ENCODE assay signal across 9 cellular contexts in the genomic region with DNA sequence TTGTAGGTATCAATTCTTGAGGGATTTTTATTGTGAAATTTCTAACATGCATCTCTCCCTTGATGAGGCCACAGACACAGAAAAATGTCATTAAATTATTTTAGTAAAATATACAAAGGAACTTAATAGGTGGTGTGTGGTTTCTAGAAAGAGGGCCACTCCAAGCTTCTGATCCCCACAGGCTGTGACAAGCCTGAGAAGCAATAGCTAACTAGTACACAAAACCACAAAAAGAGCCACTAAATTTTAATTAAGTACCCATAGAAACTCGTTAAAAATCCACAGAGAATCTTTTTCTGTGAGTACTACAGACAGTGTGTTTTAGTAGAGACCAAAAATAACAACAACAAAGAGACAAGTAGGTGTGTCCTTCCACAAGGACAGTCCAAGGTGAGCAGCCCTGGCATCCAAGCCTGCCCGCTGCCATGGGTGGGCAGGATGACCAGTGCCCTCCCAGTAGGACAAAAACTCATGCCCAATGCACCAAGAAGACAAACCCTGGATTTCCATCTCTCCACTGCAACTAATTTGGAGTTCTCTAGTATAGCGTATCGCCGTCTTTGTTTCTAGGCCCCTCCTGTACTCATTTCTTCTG.
A peak's percentile ranks its signal among the peaks of the same experiment; 100 is the strongest.
DNase-seq lines count a peak whose midpoint lies in the region; TF ChIP-seq lines count a peak whose summit lies in the region.
"Had no signal": no experiment of that assay in that cellular context is flagged by ENCODE, and none has a peak within 500 bp of the region (broad histone marks: within the 10 kb centered on the region; RNA-seq: fewer than 3 reads in every experiment).

No MANE protein-coding gene starts in this region.

- H3K27me3 ChIP-seq in muscle layer of duodenum (ENCODE audit: low read depth, low read length) (no peaks in the 10 kb centered on the region), tibial artery (no peaks in the 10 kb centered on the region)

- H3K9me3 Mint-ChIP-seq in activated naive CD4-positive, alpha-beta T cell treated with anti-CD3 and anti-CD28 coated beads, Interleukin-2, amount 50 U/mL, for 24 hours, result no peaks in the 10 kb centered on the region

- peak overlapping the region; percentile 94 for H3K27ac Mint-ChIP-seq in activated naive CD4-positive, alpha-beta T cell treated with anti-CD3 and anti-CD28 coated beads, Interleukin-2, amount 50 U/mL, for 24 hours

- H3K4me1 ChIP-seq in muscle layer of duodenum (ENCODE audit: control insufficient read depth in 1 of 2, insufficient read depth in 2 of 2, low read length in 2 of 2), result peaks cover 25 to 60% of the 10 kb centered on the region in 2 donors
- H3K4me1 ChIP-seq in tibial artery, result peaks cover 12 to 68% (median 51%) of the 10 kb centered on the region in 4 donors

- H3K27ac ChIP-seq in angular gyrus (ENCODE audit: low read depth, low read length), result peak overlapping the region; percentile 84
- H3K27ac ChIP-seq in muscle layer of duodenum (ENCODE audit: low read length), result peak overlapping the region; percentile 71
- peak overlapping the region; percentile 87 to 92 for H3K27ac ChIP-seq in tibial artery

- TF ChIP-seq CTCF in tibial artery (IDR thresholded peaks at IDR 0.05), result no peak

- no peak overlapping the region for H3K4me3 ChIP-seq in muscle layer of duodenum (ENCODE audit: low read depth in 1 of 2, low read length in 2 of 2)
- no peak overlapping the region for H3K4me3 ChIP-seq in tibial artery

- intact Hi-C loops in tibial artery (cut with DNase I; ENCODE audit: low total_unique reads), result no loop called here

- peaks cover 10% of the 10 kb centered on the region for H3K36me3 Mint-ChIP-seq in activated naive CD4-positive, alpha-beta T cell treated with anti-CD3 and anti-CD28 coated beads, Interleukin-2, amount 50 U/mL, for 24 hours

- no peak for DNase-seq in activated naive CD4-positive, alpha-beta T cell treated with Interleukin-2 at 50 U/mL for 16 hours
- DNase-seq in tibial artery, result no peak
- DNase-seq in UCSD-AML1 (lab: John Stamatoyannopoulos, UW; ENCODE audit: unreplicated experiment), result no peak
- DNase-seq in NCI-H82 (lab: John Stamatoyannopoulos, UW), result no peak
- DNase-seq in NCI-H1048 (lab: John Stamatoyannopoulos, UW), result no peak
- DNase-seq: erythroblast had no signal

- H3K36me3 ChIP-seq in muscle layer of duodenum (ENCODE audit: control insufficient read depth in 1 of 2, insufficient read depth in 2 of 2, low read length in 2 of 2) (peaks cover 6 to 15% of the 10 kb centered on the region in 2 donors), tibial artery (peaks cover 3 to 19% (median 6%) of the 10 kb centered on the region in 3 donors)

- H3K4me3 Mint-ChIP-seq in activated naive CD4-positive, alpha-beta T cell treated with anti-CD3 and anti-CD28 coated beads, Interleukin-2, amount 50 U/mL, for 24 hours, result peak overlapping the region; percentile 74

- H3K9me3 ChIP-seq in muscle layer of duodenum (ENCODE audit: control insufficient read depth in 1 of 2, low read length in 2 of 2) (no peaks in the 10 kb centered on the region), tibial artery (no peaks in the 10 kb centered on the region)

- no peaks in the 10 kb centered on the region for H3K27me3 Mint-ChIP-seq in activated naive CD4-positive, alpha-beta T cell treated with anti-CD3 and anti-CD28 coated beads, Interleukin-2, amount 50 U/mL, for 24 hours

- peaks cover 98% of the 10 kb centered on the region for H3K4me1 Mint-ChIP-seq in activated naive CD4-positive, alpha-beta T cell treated with anti-CD3 and anti-CD28 coated beads, Interleukin-2, amount 50 U/mL, for 24 hours
